Comparison of ENCODE assay signal across 9 cellular contexts in the genomic region with DNA sequence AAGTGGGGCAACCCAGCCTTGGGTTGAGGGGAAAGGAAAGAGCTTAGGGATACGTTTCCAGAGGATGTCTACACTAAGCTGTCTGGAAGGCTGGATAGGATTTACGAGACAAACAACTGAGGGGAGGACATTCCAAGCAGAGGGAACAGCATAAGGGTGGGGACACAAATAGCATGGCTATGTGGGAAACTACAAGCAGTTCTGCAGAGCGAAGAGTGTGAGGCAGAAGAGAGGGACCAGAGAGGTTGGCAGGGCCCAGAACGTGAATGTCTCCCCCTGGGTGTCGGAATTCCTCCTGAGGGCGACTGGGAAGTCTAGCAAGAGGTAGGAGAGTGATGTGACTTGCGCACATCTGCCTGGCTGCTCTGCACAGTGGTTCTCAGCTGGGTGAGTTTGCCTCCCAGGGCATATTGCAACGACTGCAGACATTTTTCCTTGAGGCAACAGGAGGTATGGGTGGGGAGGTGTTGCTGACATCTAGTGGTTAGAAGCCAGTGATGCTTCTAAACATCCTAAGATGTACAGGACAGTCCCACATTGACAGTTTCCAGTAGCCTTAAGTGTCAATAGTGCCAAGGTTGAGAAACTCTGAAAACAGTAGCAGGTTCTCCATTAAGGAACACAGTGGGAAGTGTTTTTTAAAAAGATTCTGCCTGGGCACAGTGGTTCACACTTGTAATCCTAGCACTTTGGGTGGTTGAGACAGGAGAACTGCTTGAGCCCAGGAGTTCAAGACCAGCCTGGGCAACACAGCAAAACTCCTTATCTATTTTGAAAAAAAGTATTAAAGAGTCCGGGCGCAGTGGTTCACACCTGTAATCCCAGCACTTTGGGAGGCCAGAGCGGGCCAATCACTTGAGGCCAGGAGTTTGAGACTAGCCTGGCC. TPM values are rescaled to one million over a fixed set of nuclear protein-coding genes. Genes with fewer than 3 reads are reported as not detected.
A peak's percentile ranks its signal among the peaks of the same experiment; 100 is the strongest.
DNase-seq lines count a peak whose midpoint lies in the region; ATAC-seq, FAIRE-seq and TF ChIP-seq lines count a peak whose summit lies in the region.
"Had no signal": no experiment of that assay in that cellular context is flagged by ENCODE, and none has a peak within 500 bp of the region (broad histone marks: within the 10 kb centered on the region; RNA-seq: fewer than 3 reads in every experiment).

No MANE protein-coding gene starts in this region.

- FAIRE-seq in GM12878 (lab: Jason Lieb, UNC): peak; percentile 96
- FAIRE-seq in keratinocyte (lab: Jason Lieb, UNC): peak; percentile 49
- FAIRE-seq: endometrium had no signal

- CTCF ChIA-PET in GM12878 (lab: Yijun Ruan, JAX): interaction anchor here (0.6 to 2.8 kb wide), 6 partner anchors 11 to 365 kb away, joined by 3 to 8 read pairs (median 4); partner anchors contain the start of gene UPF3B

- H3K4me2 ChIP-seq in GM12878 (ENCODE audit: control insufficient read depth, insufficient read depth): no peak overlapping the region
- no peak overlapping the region for H3K4me2 ChIP-seq in keratinocyte (ENCODE audit: control insufficient read depth, extremely low read depth, insufficient read depth, low read depth, low read length)

- H3K4me3 ChIP-seq in HUES6 (ENCODE audit: low read depth, low read length): no peak overlapping the region
- H3K4me3 ChIP-seq in GM12878: no peak overlapping the region
- H3K4me3 ChIP-seq in keratinocyte (ENCODE audit: control insufficient read depth in 2 of 3, extremely low read depth in 1 of 3, insufficient read depth in 2 of 3, low read depth in 1 of 3, low read length in 3 of 3): no peak overlapping the region
- H3K4me3 ChIP-seq in testis: no peak overlapping the region

- in situ Hi-C loops in GM12878 (cut with MboI): no loop called here

- peaks cover 3% of the 10 kb centered on the region; the same call in 1 of the 2 replicates for H3K4me1 ChIP-seq in HUES6 (ENCODE audit: control insufficient read depth, insufficient read depth, low read length)
- H3K4me1 ChIP-seq in GM12878 (ENCODE audit: control insufficient read depth, insufficient read depth, low read length): peaks cover 10% of the 10 kb centered on the region
- no peaks in the 10 kb centered on the region for H3K4me1 ChIP-seq in keratinocyte (ENCODE audit: control insufficient read depth, extremely low read depth, insufficient read depth, low read length)
- H3K4me1 ChIP-seq in testis: no peaks in the 10 kb centered on the region

- H3K36me3 ChIP-seq in HUES6 (ENCODE audit: control insufficient read depth, insufficient read depth, low read length): peaks cover 13% of the 10 kb centered on the region
- H3K36me3 ChIP-seq in GM12878 (ENCODE audit: control insufficient read depth in 2 of 2, insufficient read depth in 2 of 2, low read length in 1 of 2): peaks cover 0 to 4% of the 10 kb centered on the region in 2 experiments; a peak in 1 of 4 replicates
- no peaks in the 10 kb centered on the region for H3K36me3 ChIP-seq in keratinocyte (ENCODE audit: control insufficient read depth in 2 of 2, extremely low read depth in 1 of 2, insufficient read depth in 2 of 2, low read length in 2 of 2)
- H3K36me3 ChIP-seq in testis (ENCODE audit: low read depth, missing control alignments): no peaks in the 10 kb centered on the region

- intact Hi-C loops in GM12878 (cut with micrococcal nuclease; ENCODE audit: unreplicated experiment) (loop anchor here (1.0 to 10.0 kb wide), 3 partner anchors 90 to 396 kb away; partner anchors contain the start of gene RPL39), testis (cut with DNase I; ENCODE audit: low total_unique reads) (no loop called here)

- SMC1A ChIA-PET in GM12878 (lab: Charles Lee; ENCODE audit: uncharacterized antibody, unreplicated experiment): no interaction called here

- H3K27me3 ChIP-seq in HUES6 (ENCODE audit: control insufficient read depth, insufficient read depth, low read length): no peaks in the 10 kb centered on the region
- H3K27me3 ChIP-seq in GM12878 (replicated peaks in 1 of 2; ENCODE audit: control insufficient read depth in 2 of 2, insufficient read depth in 2 of 2, low read length in 1 of 2): no peaks in the 10 kb centered on the region
- H3K27me3 ChIP-seq in keratinocyte (ENCODE audit: control insufficient read depth, extremely low read depth, insufficient read depth, low read length): no peaks in the 10 kb centered on the region
- H3K27me3 ChIP-seq in testis: no peaks in the 10 kb centered on the region

- RAD21 ChIA-PET in GM12878 (lab: Charles Lee; ENCODE audit: unreplicated experiment): interaction anchor here (0.7 to 1.1 kb wide), 2 partner anchors 12 to 28 kb away, joined by 3 read pairs; partner anchors contain the start of gene UPF3B

- H3K27ac ChIP-seq in HUES6 (ENCODE audit: low read depth, low read length): no peak overlapping the region
- no peak overlapping the region for H3K27ac ChIP-seq in GM12878 (ENCODE audit: control insufficient read depth, insufficient read depth)
- no peak overlapping the region for H3K27ac ChIP-seq in keratinocyte (ENCODE audit: control insufficient read depth, insufficient read depth, low read length)
- H3K27ac ChIP-seq in testis: no peak overlapping the region

- ATAC-seq in GM21381 (IDR thresholded peaks at IDR 0.05; ENCODE audit: unreplicated experiment) (peak; percentile 79), GM12878 (peak; percentile 98)

- H3K79me2 ChIP-seq in GM12878 (ENCODE audit: control insufficient read depth, insufficient read depth, low read length) (no peaks in the 10 kb centered on the region), keratinocyte (ENCODE audit: control insufficient read depth, insufficient read depth, low read length) (no peaks in the 10 kb centered on the region)

- no peaks in the 10 kb centered on the region; the same call in 1 of the 2 replicates for H3K9me3 ChIP-seq in HUES6 (ENCODE audit: control insufficient read depth, insufficient read depth, low read depth, low read length)
- H3K9me3 ChIP-seq in GM12878 (replicated peaks; ENCODE audit: control insufficient read depth, insufficient read depth, low read length): no peaks in the 10 kb centered on the region
- H3K9me3 ChIP-seq in keratinocyte (ENCODE audit: control insufficient read depth, low read depth, low read length): no peaks in the 10 kb centered on the region
- H3K9me3 ChIP-seq in testis: no peaks in the 10 kb centered on the region

- H4K20me1 ChIP-seq in GM12878 (ENCODE audit: control insufficient read depth, insufficient read depth) (no peaks in the 10 kb centered on the region), keratinocyte (ENCODE audit: control insufficient read depth, extremely low read depth, insufficient read depth, low read length) (no peaks in the 10 kb centered on the region)

- dilution Hi-C loops in keratinocyte (cut with MboI; ENCODE audit: extremely low pct_ligation_motif_present, low sequenced_read_pairs): no loop called here

- TF ChIP-seq CTCF in GM12878 (IDR thresholded peaks at IDR 0.05 in 2 of 3, conservative IDR thresholded peaks at IDR 0.05 in 1 of 3; ENCODE audit: control insufficient read depth in 2 of 3, extremely low read depth in 1 of 3, insufficient read depth in 1 of 3, low read depth in 3 of 3, low read length in 3 of 3) (peak; percentile 76 to 82 (median 77)), keratinocyte (optimal IDR thresholded peaks at IDR 0.05 in 1 of 3, IDR thresholded peaks at IDR 0.05 in 1 of 3, conservative IDR thresholded peaks at IDR 0.05 in 1 of 3; ENCODE audit: extremely low read depth in 1 of 3, insufficient read depth in 2 of 3, low read length in 3 of 3) (peak; percentile 69 to 76 (median 70)), testis (IDR thresholded peaks at IDR 0.05) (peak in 2 of 3 experiments; percentile 29 to 38)

- no peaks in the 10 kb centered on the region for H3K9me1 ChIP-seq in keratinocyte (ENCODE audit: control insufficient read depth, extremely low read depth, insufficient read depth, low read length)

- TF ChIP-seq EP300 in GM12878 (IDR thresholded peaks at IDR 0.05; ENCODE audit: borderline replicate concordance in 1 of 2, control insufficient read depth in 1 of 2, low read depth in 2 of 2, low read length in 2 of 2): no peak

- H2AFZ ChIP-seq in GM12878 (ENCODE audit: control insufficient read depth, low read depth, low read length) (no peak overlapping the region), keratinocyte (ENCODE audit: control insufficient read depth, low read length) (no peak overlapping the region)

- no peak for TF ChIP-seq POLR2A in GM12878 (IDR thresholded peaks at IDR 0.05; ENCODE audit: low read depth, low read length)
- TF ChIP-seq POLR2A in testis (IDR thresholded peaks at IDR 0.05): no peak

- H3K9ac ChIP-seq in HUES6 (ENCODE audit: low read length): peak overlapping the region; percentile 38
- no peak overlapping the region for H3K9ac ChIP-seq in GM12878 (ENCODE audit: control insufficient read depth, insufficient read depth, low read length)
- H3K9ac ChIP-seq in keratinocyte (ENCODE audit: control insufficient read depth, extremely low read depth, insufficient read depth, low read length): no peak overlapping the region

- BruUV-seq in GM12878 (replicated peaks; lab: Mats Ljungman, UMichigan): no TSS peak

- WGBS in GM12878 (ENCODE audit: insufficient coverage, insufficient replicate concordance, low lambda C conversion rate, missing lambda C conversion rate): 43% methylated on average over 11 of the region's 11 CpGs
- 51 to 73% methylated on average over 8 to 9 of the region's 11 CpGs for WGBS in testis, 2 donors

- peak; percentile 76 for TF ChIP-seq RAD21 in GM12878 (IDR thresholded peaks at IDR 0.05; ENCODE audit: insufficient read depth, low read depth, low read length)

- POLR2A ChIA-PET in GM12878 (lab: Charles Lee): no interaction called here

- DNase-seq in NCI-H146 (lab: John Stamatoyannopoulos, UW) (peak; percentile 33), NCI-H146 treated with DMSO at 0.1 percent for 48 hours (lab: John Stamatoyannopoulos, UW; ENCODE audit: unreplicated experiment) (no peak), SIG-M5 treated with dmso at 0.1 percent for 504 hours (lab: John Stamatoyannopoulos, UW; ENCODE audit: unreplicated experiment) (peak; percentile 69), GM12878 (ENCODE audit: low read depth, low spot score) (peak; percentile 35), keratinocyte (ENCODE audit: low read depth, low spot score) (no peak), testis (peak; percentile 20)

RNA-seq across cellular contexts. Expression of gene NDUFA1, which starts 9.2 kb away (rescaled TPM):
- 7.9 and 10.4 TPM in 2 replicates for total RNA-seq in GM12878 (2013; cell fraction: nucleolus; rRNA removed)
- total RNA-seq in GM12878 (2014; rRNA removed) (114 and 143 TPM in 2 replicates), GM12878 (2014; rRNA removed; fragmentation: Illumina TruSeq; extraction: Trizol) (244 and 255 TPM in 2 replicates), GM12878 (2021) (113 and 119 TPM in 2 replicates), testis (10 to 100 TPM; 36.6 to 41.0 TPM)
- polyA plus RNA-seq in GM12878 (2011; ENCODE audit: low read depth): 15.2 TPM
- polyA plus RNA-seq in GM12878 (2011; rRNA removed) (369 and 506 TPM in 2 replicates), GM12878 (2014; fragmentation: Illumina TruSeq; extraction: Trizol) (109 and 116 TPM in 2 replicates), GM12878 (2014; fragmentation: Nextera tagmentation; extraction: Ambion mirVana) (1,000 to 10,000 TPM in 1 of 2 experiments, 100 to 1,000 TPM in 1; 999 to 1,113 TPM), GM12878 (2014; rRNA removed) (205 and 215 TPM in 2 replicates), GM12878 (2016; fragmentation: Nextera tagmentation; extraction: Ambion mirVana) (100 to 1,000 TPM; 444 to 509 TPM), keratinocyte (150 to 282 TPM (median 207 TPM) in 3 replicates), testis (ENCODE audit: insufficient read depth, low read depth, low replicate concordance) (74.8 TPM)
- polyA plus RNA-seq in GM12878 (2011; cell fraction: cytosol; rRNA removed): 87.1 and 103 TPM in 2 replicates
- 87.5 and 115 TPM in 2 replicates for polyA plus RNA-seq in GM12878 (2011; cell fraction: nucleus; rRNA removed)
- polyA plus RNA-seq in GM12878 (2012): 175 and 216 TPM in 2 replicates
- 41.3 and 54.3 TPM in 2 replicates for polyA minus RNA-seq in GM12878 (2011; rRNA and poly(A)+ RNA removed)
- polyA minus RNA-seq in GM12878 (2011; cell fraction: cytosol; rRNA and poly(A)+ RNA removed): 27.7 and 39.2 TPM in 2 replicates
- polyA minus RNA-seq in GM12878 (2011; cell fraction: nucleus; rRNA and poly(A)+ RNA removed): 5.8 and 10.1 TPM in 2 replicates
- 26.8 TPM for polyA plus RNA-seq in keratinocyte (2011; ENCODE audit: low read depth)
- polyA plus RNA-seq in keratinocyte (2011; cell fraction: cytosol; rRNA removed): 225 and 234 TPM in 2 replicates
- polyA plus RNA-seq in keratinocyte (2011; cell fraction: nucleus; rRNA removed): 46.4 and 95.0 TPM in 2 replicates
- 163 and 192 TPM in 2 replicates for polyA plus RNA-seq in keratinocyte (2012; ENCODE audit: low replicate concordance)
- 7.1 to 53.1 TPM (median 36.7 TPM) in 3 replicates for polyA minus RNA-seq in keratinocyte
- 53.7 TPM for polyA minus RNA-seq in keratinocyte (2011; cell fraction: cytosol; rRNA and poly(A)+ RNA removed)
- polyA minus RNA-seq in keratinocyte (2011; cell fraction: nucleus; rRNA and poly(A)+ RNA removed): 13.1 and 16.1 TPM in 2 replicates

RNA-seq across cellular contexts. Expression of gene RNF113A, which starts 9.3 kb away (rescaled TPM):
- total RNA-seq in GM12878 (2013; cell fraction: nucleolus; rRNA removed): 9.8 and 10.5 TPM in 2 replicates
- total RNA-seq in GM12878 (2014; rRNA removed) (20.6 and 22.3 TPM in 2 replicates), GM12878 (2014; rRNA removed; fragmentation: Illumina TruSeq; extraction: Trizol) (19.8 and 22.5 TPM in 2 replicates), GM12878 (2021) (21.9 and 22.0 TPM in 2 replicates), testis (10 to 100 TPM in 1 of 2 donors, 1 to 10 TPM in 1; 8.8 to 12.7 TPM)
- polyA plus RNA-seq in GM12878 (2011; ENCODE audit: low read depth): 25.7 TPM
- polyA plus RNA-seq in GM12878 (2011; rRNA removed) (24.9 and 30.5 TPM in 2 replicates), GM12878 (2014; fragmentation: Illumina TruSeq; extraction: Trizol) (15.1 and 23.6 TPM in 2 replicates), GM12878 (2014; fragmentation: Nextera tagmentation; extraction: Ambion mirVana) (10 to 100 TPM; 22.7 to 23.1 TPM), GM12878 (2014; rRNA removed) (25.5 and 26.8 TPM in 2 replicates), GM12878 (2016; fragmentation: Nextera tagmentation; extraction: Ambion mirVana) (10 to 100 TPM; 32.2 to 33.1 TPM), keratinocyte (8.4 to 11.6 TPM (median 10.5 TPM) in 3 replicates), testis (ENCODE audit: insufficient read depth, low read depth, low replicate concordance) (7.8 TPM)
- polyA plus RNA-seq in GM12878 (2011; cell fraction: cytosol; rRNA removed): 33.3 and 33.4 TPM in 2 replicates
- 40.5 and 41.1 TPM in 2 replicates for polyA plus RNA-seq in GM12878 (2011; cell fraction: nucleus; rRNA removed)
- 29.6 and 35.8 TPM in 2 replicates for polyA plus RNA-seq in GM12878 (2012)
- 12.8 and 13.9 TPM in 2 replicates for polyA minus RNA-seq in GM12878 (2011; rRNA and poly(A)+ RNA removed)
- polyA minus RNA-seq in GM12878 (2011; cell fraction: cytosol; rRNA and poly(A)+ RNA removed): 5.4 and 5.6 TPM in 2 replicates
- 8.0 and 14.2 TPM in 2 replicates for polyA minus RNA-seq in GM12878 (2011; cell fraction: nucleus; rRNA and poly(A)+ RNA removed)
- 19.7 TPM for polyA plus RNA-seq in keratinocyte (2011; ENCODE audit: low read depth)
- polyA plus RNA-seq in keratinocyte (2011; cell fraction: cytosol; rRNA removed): 8.0 and 10.5 TPM in 2 replicates
- 12.5 and 13.5 TPM in 2 replicates for polyA plus RNA-seq in keratinocyte (2011; cell fraction: nucleus; rRNA removed)
- 11.3 and 16.6 TPM in 2 replicates for polyA plus RNA-seq in keratinocyte (2012; ENCODE audit: low replicate concordance)
- 2.2 to 5.9 TPM (median 3.0 TPM) in 3 replicates for polyA minus RNA-seq in keratinocyte
- 5.9 TPM for polyA minus RNA-seq in keratinocyte (2011; cell fraction: cytosol; rRNA and poly(A)+ RNA removed)
- 2.7 and 3.1 TPM in 2 replicates for polyA minus RNA-seq in keratinocyte (2011; cell fraction: nucleus; rRNA and poly(A)+ RNA removed)

RNA-seq across cellular contexts. Expression of gene AKAP14, which starts 14.9 kb away (rescaled TPM):
- total RNA-seq in GM12878 (2013; cell fraction: nucleolus; rRNA removed): not detected in 2 replicates
- total RNA-seq in GM12878 (2014; rRNA removed) (not detected in 2 replicates), GM12878 (2014; rRNA removed; fragmentation: Illumina TruSeq; extraction: Trizol) (not detected in 2 replicates), GM12878 (2021) (not detected in 2 replicates), testis (10 to 100 TPM; 24.0 to 50.3 TPM)
- polyA plus RNA-seq in GM12878 (2011; ENCODE audit: low read depth): not detected
- polyA plus RNA-seq in GM12878 (2011; rRNA removed) (not detected in 2 replicates), GM12878 (2014; fragmentation: Illumina TruSeq; extraction: Trizol) (not detected in 2 replicates), GM12878 (2014; fragmentation: Nextera tagmentation; extraction: Ambion mirVana) (not detected), GM12878 (2014; rRNA removed) (not detected in 2 replicates), GM12878 (2016; fragmentation: Nextera tagmentation; extraction: Ambion mirVana) (not detected), keratinocyte (not detected in 3 replicates), testis (ENCODE audit: insufficient read depth, low read depth, low replicate concordance) (63.8 TPM)
- not detected in 2 replicates for polyA plus RNA-seq in GM12878 (2011; cell fraction: cytosol; rRNA removed)
- not detected in 2 replicates for polyA plus RNA-seq in GM12878 (2011; cell fraction: nucleus; rRNA removed)
- polyA plus RNA-seq in GM12878 (2012): not detected in 2 replicates
- polyA minus RNA-seq in GM12878 (2011; rRNA and poly(A)+ RNA removed): not detected in 2 replicates
- not detected in 2 replicates for polyA minus RNA-seq in GM12878 (2011; cell fraction: cytosol; rRNA and poly(A)+ RNA removed)
- polyA minus RNA-seq in GM12878 (2011; cell fraction: nucleus; rRNA and poly(A)+ RNA removed): not detected in 2 replicates
- not detected for polyA plus RNA-seq in keratinocyte (2011; ENCODE audit: low read depth)
- polyA plus RNA-seq in keratinocyte (2011; cell fraction: cytosol; rRNA removed): not detected in 2 replicates
- not detected in 2 replicates for polyA plus RNA-seq in keratinocyte (2011; cell fraction: nucleus; rRNA removed)
- polyA plus RNA-seq in keratinocyte (2012; ENCODE audit: low replicate concordance): not detected in 2 replicates
- not detected in 3 replicates for polyA minus RNA-seq in keratinocyte
- not detected for polyA minus RNA-seq in keratinocyte (2011; cell fraction: cytosol; rRNA and poly(A)+ RNA removed)
- polyA minus RNA-seq in keratinocyte (2011; cell fraction: nucleus; rRNA and poly(A)+ RNA removed): not detected in 2 replicates

RNA-seq across cellular contexts. Expression of gene UPF3B, which starts 28.0 kb away (rescaled TPM):
- 11.4 and 12.5 TPM in 2 replicates for total RNA-seq in GM12878 (2013; cell fraction: nucleolus; rRNA removed)
- total RNA-seq in GM12878 (2014; rRNA removed): 5.7 and 7.2 TPM in 2 replicates
- 15.0 and 16.5 TPM in 2 replicates for total RNA-seq in GM12878 (2014; rRNA removed; fragmentation: Illumina TruSeq; extraction: Trizol)
- 12.3 and 14.4 TPM in 2 replicates for total RNA-seq in GM12878 (2021)
- polyA plus RNA-seq in GM12878 (2011; ENCODE audit: low read depth): 11.6 TPM
- polyA plus RNA-seq in GM12878 (2011; rRNA removed): 24.8 and 38.7 TPM in 2 replicates
- 5.8 and 6.9 TPM in 2 replicates for polyA plus RNA-seq in GM12878 (2011; cell fraction: cytosol; rRNA removed)
- 12.3 and 14.4 TPM in 2 replicates for polyA plus RNA-seq in GM12878 (2011; cell fraction: nucleus; rRNA removed)
- 16.7 and 17.3 TPM in 2 replicates for polyA plus RNA-seq in GM12878 (2012)
- 35.3 and 44.1 TPM in 2 replicates for polyA plus RNA-seq in GM12878 (2014; fragmentation: Illumina TruSeq; extraction: Trizol)
- polyA plus RNA-seq in GM12878 (2014; fragmentation: Nextera tagmentation; extraction: Ambion mirVana): 10 to 100 TPM; 24.6 to 27.0 TPM
- 14.6 and 17.4 TPM in 2 replicates for polyA plus RNA-seq in GM12878 (2014; rRNA removed)
- polyA plus RNA-seq in GM12878 (2016; fragmentation: Nextera tagmentation; extraction: Ambion mirVana): 10 to 100 TPM; 22.1 to 22.2 TPM
- polyA minus RNA-seq in GM12878 (2011; rRNA and poly(A)+ RNA removed): 4.1 and 5.0 TPM in 2 replicates
- 1.6 and 3.3 TPM in 2 replicates for polyA minus RNA-seq in GM12878 (2011; cell fraction: cytosol; rRNA and poly(A)+ RNA removed)
- polyA minus RNA-seq in GM12878 (2011; cell fraction: nucleus; rRNA and poly(A)+ RNA removed): 3.3 and 3.4 TPM in 2 replicates
- polyA plus RNA-seq in keratinocyte: 4.9 to 9.5 TPM (median 7.2 TPM) in 3 replicates
- 31.5 TPM for polyA plus RNA-seq in keratinocyte (2011; ENCODE audit: low read depth)
- polyA plus RNA-seq in keratinocyte (2011; cell fraction: cytosol; rRNA removed): 4.6 and 6.2 TPM in 2 replicates
- polyA plus RNA-seq in keratinocyte (2011; cell fraction: nucleus; rRNA removed): 7.8 and 12.5 TPM in 2 replicates
- polyA plus RNA-seq in keratinocyte (2012; ENCODE audit: low replicate concordance): 8.8 and 9.2 TPM in 2 replicates
- polyA minus RNA-seq in keratinocyte: 1.5 to 2.3 TPM in 2 of 3 replicates, not detected in the other
- 1.5 TPM for polyA minus RNA-seq in keratinocyte (2011; cell fraction: cytosol; rRNA and poly(A)+ RNA removed)
- polyA minus RNA-seq in keratinocyte (2011; cell fraction: nucleus; rRNA and poly(A)+ RNA removed): 1.9 and 3.0 TPM in 2 replicates
- total RNA-seq in testis: 10 to 100 TPM in 1 of 2 donors, 1 to 10 TPM in 1; 7.4 to 12.7 TPM
- 6.9 TPM for polyA plus RNA-seq in testis (ENCODE audit: insufficient read depth, low read depth, low replicate concordance)

Comparison
In these comparisons a context has a peak if more than half of its experiments do, and no peak if none do; other contexts are left out.
1. DNase-seq: peak in NCI-H146 (single experiment), SIG-M5 treated with dmso at 0.1 percent for 504 hours (single experiment), GM12878 (single experiment) and testis (single experiment); none in NCI-H146 treated with DMSO at 0.1 percent for 48 hours (single experiment) and keratinocyte (single experiment).
2. RNA of gene AKAP14, which starts 14.9 kb away (polyA plus RNA-seq): 63.8 TPM in testis (single experiment); not detected in GM12878 and not detected in keratinocyte; every median in the first group is over 10 times any median in the second.
3. Peak in every context shown above with its lines, with median percentiles within 50 percentile points of each other: CTCF ChIP-seq.